ENCODE assay signal across 7 cellular contexts in the genomic region with DNA sequence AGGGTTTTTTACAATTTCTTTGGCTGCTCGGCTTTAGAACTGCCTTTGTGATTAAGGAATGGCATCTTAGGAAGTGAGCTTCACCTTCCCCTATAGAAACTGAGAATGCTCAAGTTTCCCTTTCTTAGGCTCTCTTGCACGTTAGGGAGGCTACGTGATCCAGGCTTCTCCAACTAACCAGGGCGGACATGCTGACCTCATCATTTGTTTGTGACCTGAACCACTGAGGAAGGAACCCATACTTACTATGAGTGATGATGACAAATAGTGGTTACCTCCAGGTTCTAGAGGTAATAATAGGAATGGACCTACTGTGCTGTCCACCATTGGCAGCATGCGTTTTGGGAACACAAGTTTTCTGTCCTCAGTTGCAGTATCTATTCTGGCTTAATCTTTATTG.
"Had no signal": no experiment of that assay in that cellular context is flagged by ENCODE, and none has a peak within 500 bp of the region (broad histone marks: within the 10 kb centered on the region; RNA-seq: fewer than 3 reads in every experiment).

No MANE protein-coding gene starts in this region.

- H3K9ac ChIP-seq: KMS-11 had no signal

- FAIRE-seq: HTR-8/SVneo, K562 had no signal

- H3K4me3 ChIP-seq: K562 had no signal

- H3K27me3 Mint-ChIP-seq: IgD-negative memory B cell had no signal

- ATAC-seq: K562 had no signal

- H3K27ac Mint-ChIP-seq: IgD-negative memory B cell had no signal

- H3K27ac ChIP-seq: HL-60, KMS-11 had no signal

- DNase-seq: KBM-7, KG1 had no signal

- H3K4me2 ChIP-seq: KMS-11 had no signal

- H3K4me3 Mint-ChIP-seq: IgD-negative memory B cell had no signal

- H3K4me1 Mint-ChIP-seq: IgD-negative memory B cell had no signal
